In genomic region chr19:7917292-7918061, GRCh38 we compare ENCODE assay signal across 8 cellular contexts. TPM values are rescaled to one million over a fixed set of nuclear protein-coding genes. Genes with fewer than 3 reads are reported as not detected.
DNase-seq lines count a peak whose midpoint lies in the region; ATAC-seq and TF ChIP-seq lines count a peak whose summit lies in the region.

No MANE protein-coding gene starts in this region.

- TF ChIP-seq CTCF in fibroblast of villous mesenchyme (IDR thresholded peaks at IDR 0.05; ENCODE audit: insufficient read depth, low read depth, low read length) (peak; percentile 71), progenitor cell of endocrine pancreas (IDR thresholded peaks at IDR 0.05; ENCODE audit: unreplicated experiment) (peak; percentile 63)

- DNase-seq in NCI-H748 (lab: John Stamatoyannopoulos, UW; ENCODE audit: unreplicated experiment) (peak; percentile 67), NCI-H748 treated with DMSO at 0.1 percent for 48 hours (lab: John Stamatoyannopoulos, UW) (no peak), OCI-M1 (lab: John Stamatoyannopoulos, UW) (peak; percentile 90), fibroblast of villous mesenchyme (ENCODE audit: low read depth) (peak; percentile 69), progenitor cell of endocrine pancreas (ENCODE audit: low spot score, unreplicated experiment) (no peak)
- peak; percentile 40 for DNase-seq in activated gamma-delta T cell treated with anti-CD3 and anti-CD28 coated beads, Interleukin-2, amount 50 U/mL, for 16 hours (ENCODE audit: low read depth)

- H3K4me1 Mint-ChIP-seq in progenitor cell of endocrine pancreas (ENCODE audit: low read depth), result peaks cover 16% of the 10 kb centered on the region

- H3K4me3 Mint-ChIP-seq in progenitor cell of endocrine pancreas (ENCODE audit: low read depth), result no peak overlapping the region

- ATAC-seq in HG02852 (IDR thresholded peaks at IDR 0.05; ENCODE audit: unreplicated experiment), result no peak
- ATAC-seq in HG03571 (IDR thresholded peaks at IDR 0.05; ENCODE audit: unreplicated experiment), result no peak

- peaks cover 35% of the 10 kb centered on the region for H3K27me3 Mint-ChIP-seq in progenitor cell of endocrine pancreas

- peak overlapping the region; percentile 52 for H3K4me3 ChIP-seq in fibroblast of villous mesenchyme (ENCODE audit: low read depth, low read length)

- H3K27ac Mint-ChIP-seq in progenitor cell of endocrine pancreas, result peak overlapping the region; percentile 13

- H3K36me3 Mint-ChIP-seq in progenitor cell of endocrine pancreas (ENCODE audit: insufficient read depth), result peaks cover 8% of the 10 kb centered on the region

- no peaks in the 10 kb centered on the region for H3K9me3 Mint-ChIP-seq in progenitor cell of endocrine pancreas (ENCODE audit: low read depth)

RNA-seq across cellular contexts. Expression of gene SNAPC2, which starts 2.7 kb away (rescaled TPM):
- 17.7 and 23.5 TPM in 2 replicates for total RNA-seq in fibroblast of villous mesenchyme
- total RNA-seq in progenitor cell of endocrine pancreas, result 9.9 and 10.8 TPM in 2 replicates

RNA-seq across cellular contexts. Expression of gene TGFBR3L, which starts 2.8 kb away (rescaled TPM):
- total RNA-seq in fibroblast of villous mesenchyme (0.86 and 0.97 TPM in 2 replicates), progenitor cell of endocrine pancreas (0.67 and 1.1 TPM in 2 replicates)

RNA-seq across cellular contexts. Expression of gene CTXN1, which starts 8.5 kb away (rescaled TPM):
- total RNA-seq in fibroblast of villous mesenchyme (1.9 and 3.0 TPM in 2 replicates), progenitor cell of endocrine pancreas (97.9 and 114 TPM in 2 replicates)

RNA-seq across cellular contexts. Expression of gene MAP2K7, which starts 13.8 kb away (rescaled TPM):
- total RNA-seq in fibroblast of villous mesenchyme (12.1 and 12.2 TPM in 2 replicates), progenitor cell of endocrine pancreas (50.7 and 53.5 TPM in 2 replicates)

RNA-seq across cellular contexts. Expression of gene TIMM44, which starts 26.0 kb away (rescaled TPM):
- total RNA-seq in fibroblast of villous mesenchyme (57.9 and 58.6 TPM in 2 replicates), progenitor cell of endocrine pancreas (75.0 and 75.2 TPM in 2 replicates)

Comparison
In these comparisons a context has a peak if more than half of its experiments do, and no peak if none do; other contexts are left out.
1. DNase-seq: peak in NCI-H748 (single experiment), OCI-M1 (single experiment), activated gamma-delta T cell treated with anti-CD3 and anti-CD28 coated beads, Interleukin-2, amount 50 U/mL, for 16 hours (single experiment) and fibroblast of villous mesenchyme (single experiment); none in NCI-H748 treated with DMSO at 0.1 percent for 48 hours (single experiment) and progenitor cell of endocrine pancreas (single experiment).
2. RNA of gene CTXN1, which starts 8.5 kb away (total RNA-seq): 97.9 to 114 TPM in progenitor cell of endocrine pancreas; 1.9 to 3.0 TPM in fibroblast of villous mesenchyme; every median in the first group is over 10 times any median in the second.